10 cellular contexts compared by ENCODE assay signal in the genomic region with DNA sequence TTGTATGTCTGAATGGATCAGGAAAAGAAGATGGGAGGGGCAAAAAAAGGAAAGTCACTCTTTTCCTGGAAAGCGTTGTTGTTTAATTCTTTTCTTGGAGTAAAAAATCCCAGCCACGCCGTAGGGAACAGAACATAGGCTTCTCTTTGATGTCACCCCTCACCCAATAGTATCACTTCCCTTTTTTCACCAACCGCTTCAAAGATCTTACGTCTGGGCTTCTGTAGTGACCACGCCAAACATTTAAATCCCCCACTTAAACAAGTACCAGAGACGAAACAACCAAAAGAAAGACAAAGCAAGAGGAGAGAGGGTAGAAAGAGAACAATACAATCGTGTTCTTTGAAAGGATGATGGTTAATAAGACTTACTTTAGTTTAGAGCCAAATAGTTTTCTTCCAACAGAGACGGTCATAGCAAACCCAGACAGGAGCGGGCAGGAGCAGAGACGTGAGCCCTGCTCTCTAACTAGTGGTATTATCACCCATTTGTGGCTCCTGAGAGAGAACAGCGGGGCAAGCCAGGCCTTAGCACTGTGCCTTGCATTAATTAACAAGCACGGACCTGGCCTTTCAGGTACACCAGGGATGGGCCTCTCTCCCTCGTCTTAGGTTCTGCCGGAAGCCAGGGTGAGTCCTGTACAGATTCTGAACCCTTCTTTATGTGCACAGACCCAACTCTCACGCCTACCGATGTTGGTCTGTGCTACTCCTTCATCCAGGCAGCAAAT. TPM values are rescaled to one million over a fixed set of nuclear protein-coding genes. Genes with fewer than 3 reads are reported as not detected.
DNase-seq lines count a peak whose midpoint lies in the region; ATAC-seq and TF ChIP-seq lines count a peak whose summit lies in the region.
"Had no signal": no experiment of that assay in that cellular context is flagged by ENCODE, and none has a peak within 500 bp of the region (broad histone marks: within the 10 kb centered on the region; RNA-seq: fewer than 3 reads in every experiment).

No MANE protein-coding gene starts in this region.

- peaks cover 50% of the 10 kb centered on the region for H3K4me1 ChIP-seq in OCI-LY1 (ENCODE audit: insufficient read depth, low read length, severe bottlenecking)
- peaks cover 0 to 4% (median 2%) of the 10 kb centered on the region in 4 donors for H3K4me1 ChIP-seq in upper lobe of left lung
- H3K4me1 ChIP-seq in CD8-positive, alpha-beta memory T cell (ENCODE audit: insufficient read depth, low read length) = peaks cover 31% of the 10 kb centered on the region

- H3K27ac ChIP-seq in OCI-LY1 (ENCODE audit: low read depth, low read length, poor library complexity, severe bottlenecking) (peak overlapping the region; percentile 85), upper lobe of left lung (peak overlapping the region in 3 of 4 donors; percentile 5 to 62 (median 55))
- no peak overlapping the region for H3K27ac ChIP-seq in CD8-positive, alpha-beta memory T cell (ENCODE audit: low read depth, low read length)
- H3K27ac ChIP-seq: SK-N-MC had no signal

- H3K4me3 ChIP-seq in OCI-LY1 (ENCODE audit: low read depth, low read length, poor library complexity, severe bottlenecking) (peak overlapping the region; percentile 41), upper lobe of left lung (no peak overlapping the region)
- H3K4me3 ChIP-seq in CD8-positive, alpha-beta memory T cell (ENCODE audit: low read length) = no peak overlapping the region
- H3K4me3 ChIP-seq: SK-N-MC had no signal

- DNase-seq in Right ventricle myocardium inferior (ENCODE audit: missing footprints) = no peak
- DNase-seq in cardiac septum (ENCODE audit: low spot score) = no peak
- no peak for DNase-seq in upper lobe of left lung
- DNase-seq in CD8-positive, alpha-beta memory T cell = no peak
- no peak for DNase-seq in activated T-helper 2 cell treated with anti-CD3 and anti-CD28 coated beads, Interferon-gamma antibody, Interleukin-2, Interleukin-4, amounts not matched to agents 10 μg/mL and 5 μg/mL and 100 μg/mL, durations not matched to agents 14 hours and 24 hours and 36 hours (ENCODE audit: low spot score)
- DNase-seq in stimulated activated CD4-positive, alpha-beta T cell treated with anti-CD3 and anti-CD28 coated beads, Interleukin-15, amount 100 ng/mL, for 24 hours = no peak
- DNase-seq: aorta had no signal

- H3K36me3 Mint-ChIP-seq in CD8-positive, alpha-beta memory T cell = no peaks in the 10 kb centered on the region
- peaks cover 15% of the 10 kb centered on the region for H3K36me3 Mint-ChIP-seq in activated T-helper 2 cell treated with anti-CD3 and anti-CD28 coated beads, Interferon-gamma antibody, Interleukin-2, Interleukin-4, amounts not matched to agents 10 μg/mL and 5 μg/mL and 100 μg/mL, durations not matched to agents 14 hours and 24 hours and 36 hours (ENCODE audit: low read depth)

- H3K9me2 ChIP-seq in OCI-LY1 (ENCODE audit: low read depth, low read length) = no peaks in the 10 kb centered on the region

- intact Hi-C loops in Right ventricle myocardium inferior (cut with DNase I) (no loop called here), cardiac septum (cut with DNase I) (no loop called here)
- intact Hi-C loops in activated T-helper 2 cell treated with anti-CD3 and anti-CD28 coated beads, Interferon-gamma antibody, Interleukin-2, Interleukin-4, amounts not matched to agents 10 μg/mL and 5 μg/mL and 100 μg/mL, durations not matched to agents 14 hours and 24 hours and 36 hours (cut with micrococcal nuclease) = no loop called here

- TF ChIP-seq CTCF in OCI-LY1 (IDR thresholded peaks at IDR 0.05; ENCODE audit: low read length) = no peak
- no peak for TF ChIP-seq CTCF in upper lobe of left lung (IDR thresholded peaks at IDR 0.05)

- no peaks in the 10 kb centered on the region for H3K9me3 Mint-ChIP-seq in CD8-positive, alpha-beta memory T cell
- H3K9me3 Mint-ChIP-seq in activated T-helper 2 cell treated with anti-CD3 and anti-CD28 coated beads, Interferon-gamma antibody, Interleukin-2, Interleukin-4, amounts not matched to agents 10 μg/mL and 5 μg/mL and 100 μg/mL, durations not matched to agents 14 hours and 24 hours and 36 hours = no peaks in the 10 kb centered on the region

- H3K36me3 ChIP-seq in OCI-LY1 (ENCODE audit: insufficient read depth, low read length) = no peaks in the 10 kb centered on the region; the same call in 1 of the 2 replicates
- H3K36me3 ChIP-seq in upper lobe of left lung = no peaks in the 10 kb centered on the region
- H3K36me3 ChIP-seq in CD8-positive, alpha-beta memory T cell (ENCODE audit: insufficient read depth, low read length) = no peaks in the 10 kb centered on the region

- 0 out of 2 replicates have a peak, but pooled peaks cover 4% of the 10 kb centered on the region for H3F3A ChIP-seq in OCI-LY1 (ENCODE audit: insufficient read depth, low read length)

- POLR2A ChIA-PET in CD8-positive, alpha-beta memory T cell (lab: Charles Lee) = no interaction called here

- TF ChIP-seq EP300 in upper lobe of left lung (IDR thresholded peaks at IDR 0.05) = no peak

- no peaks in the 10 kb centered on the region for H3K79me2 ChIP-seq in OCI-LY1 (ENCODE audit: insufficient read depth, low read length)

- peak overlapping the region; percentile 70 for H3K4me2 ChIP-seq in OCI-LY1 (ENCODE audit: low read length)

- no peak overlapping the region for H3K4me3 Mint-ChIP-seq in CD8-positive, alpha-beta memory T cell
- H3K4me3 Mint-ChIP-seq in activated T-helper 2 cell treated with anti-CD3 and anti-CD28 coated beads, Interferon-gamma antibody, Interleukin-2, Interleukin-4, amounts not matched to agents 10 μg/mL and 5 μg/mL and 100 μg/mL, durations not matched to agents 14 hours and 24 hours and 36 hours (ENCODE audit: low read depth) = no peak overlapping the region

- H3K4me1 Mint-ChIP-seq in CD8-positive, alpha-beta memory T cell = peaks cover 31 to 49% (median 43%) of the 10 kb centered on the region in 3 donors
- H3K4me1 Mint-ChIP-seq in activated T-helper 2 cell treated with anti-CD3 and anti-CD28 coated beads, Interferon-gamma antibody, Interleukin-2, Interleukin-4, amounts not matched to agents 10 μg/mL and 5 μg/mL and 100 μg/mL, durations not matched to agents 14 hours and 24 hours and 36 hours (ENCODE audit: low read depth) = peaks cover 51% of the 10 kb centered on the region

- H3K27me3 ChIP-seq in OCI-LY1 (ENCODE audit: insufficient read depth, low read length) = no peaks in the 10 kb centered on the region
- H3K27me3 ChIP-seq in upper lobe of left lung = no peaks in the 10 kb centered on the region
- H3K27me3 ChIP-seq in CD8-positive, alpha-beta memory T cell (ENCODE audit: insufficient read depth, low read length, poor library complexity, severe bottlenecking) = no peaks in the 10 kb centered on the region

- no peaks in the 10 kb centered on the region for H4K20me1 ChIP-seq in OCI-LY1 (ENCODE audit: insufficient read depth, low read length)

- peak overlapping the region; percentile 33; the same call in 1 of the 2 replicates for H3K9ac ChIP-seq in OCI-LY1 (ENCODE audit: low read length)

- H3K27ac Mint-ChIP-seq in CD8-positive, alpha-beta memory T cell = no peak overlapping the region
- H3K27ac Mint-ChIP-seq in activated T-helper 2 cell treated with anti-CD3 and anti-CD28 coated beads, Interferon-gamma antibody, Interleukin-2, Interleukin-4, amounts not matched to agents 10 μg/mL and 5 μg/mL and 100 μg/mL, durations not matched to agents 14 hours and 24 hours and 36 hours = no peak overlapping the region

- peak; percentile 20 for ATAC-seq in Right ventricle myocardium inferior
- peak; percentile 77 for ATAC-seq in HG02943 (IDR thresholded peaks at IDR 0.05; ENCODE audit: low read depth, unreplicated experiment)
- peak in 1 of 2 donors; percentile 78 for ATAC-seq in upper lobe of left lung (ENCODE audit: low FRiP score in 2 of 2)

- TF ChIP-seq POLR2A in upper lobe of left lung (IDR thresholded peaks at IDR 0.05) = peak in 1 of 4 donors; percentile 33

- no peak overlapping the region for H2AFZ ChIP-seq in OCI-LY1 (ENCODE audit: low read length)

- H3K27me3 Mint-ChIP-seq in CD8-positive, alpha-beta memory T cell = no peaks in the 10 kb centered on the region
- no peaks in the 10 kb centered on the region for H3K27me3 Mint-ChIP-seq in activated T-helper 2 cell treated with anti-CD3 and anti-CD28 coated beads, Interferon-gamma antibody, Interleukin-2, Interleukin-4, amounts not matched to agents 10 μg/mL and 5 μg/mL and 100 μg/mL, durations not matched to agents 14 hours and 24 hours and 36 hours (ENCODE audit: low read depth)

- H3K9me3 ChIP-seq in OCI-LY1 (ENCODE audit: low read length) (no peaks in the 10 kb centered on the region), upper lobe of left lung (no peaks in the 10 kb centered on the region)
- H3K9me3 ChIP-seq in CD8-positive, alpha-beta memory T cell (ENCODE audit: low read length) = no peaks in the 10 kb centered on the region

- CTCF ChIA-PET in CD8-positive, alpha-beta memory T cell (lab: Charles Lee) = no interaction called here

- WGBS in upper lobe of left lung, 2 donors = 70 to 75% methylated on average over 14 to 17 of the region's 17 CpGs

RNA-seq across cellular contexts. Expression of a gene that starts 28.1 kb away (rescaled TPM):
- total RNA-seq in Right ventricle myocardium inferior = 95.5 TPM
- 67.4 TPM for total RNA-seq in cardiac septum
- 100 to 1,000 TPM in 4 of 6 donors, 10 to 100 TPM in 2; 80.4 to 268 (median 119) TPM for total RNA-seq in upper lobe of left lung
- total RNA-seq in CD8-positive, alpha-beta memory T cell = 10 to 100 TPM; 17.1 to 17.2 TPM
- 1.8 TPM for polyA plus RNA-seq in CD8-positive, alpha-beta memory T cell
- 12.0 and 16.5 TPM in 2 replicates for total RNA-seq in activated T-helper 2 cell treated with anti-CD3 and anti-CD28 coated beads, Interferon-gamma antibody, Interleukin-2, Interleukin-4, amounts not matched to agents 10 μg/mL and 5 μg/mL and 100 μg/mL, durations not matched to agents 14 hours and 24 hours and 36 hours
